Comparison of ENCODE assay signal across 9 cellular contexts in genomic region chrX:107429090-107429489, GRCh38. TPM values are rescaled to one million over a fixed set of nuclear protein-coding genes. Genes with fewer than 3 reads are reported as not detected.
DNase-seq lines count a peak whose midpoint lies in the region; ATAC-seq and TF ChIP-seq lines count a peak whose summit lies in the region.
"Had no signal": no experiment of that assay in that cellular context is flagged by ENCODE, and none has a peak within 500 bp of the region (broad histone marks: within the 10 kb centered on the region; RNA-seq: fewer than 3 reads in every experiment).

No MANE protein-coding gene starts in this region.

- POLR2A ChIA-PET in AG04450 (lab: Yijun Ruan, JAX) = no interaction called here

- H3K4me3 Mint-ChIP-seq in activated CD8-positive, alpha-beta memory T cell treated with anti-CD3 and anti-CD28 coated beads, Interleukin-2, amount 10 ng/mL, durations not matched to agents 7 days and 5 days = no peak overlapping the region

- DNase-seq in AG04450 (ENCODE audit: low read depth, low spot score) = no peak
- peak; percentile 22 to 53 for DNase-seq in SJCRH30
- DNase-seq in fibroblast of the aortic adventitia (ENCODE audit: low read depth) = peak; percentile 28
- no peak for DNase-seq in inferior parietal cortex (ENCODE audit: extremely low spot score)
- DNase-seq in germinal center (ENCODE audit: low spot score) = no peak
- DNase-seq in activated CD8-positive, alpha-beta memory T cell treated with anti-CD3 and anti-CD28 coated beads, Interleukin-2, amount 10 ng/mL, durations not matched to agents 7 days and 5 days = no peak
- DNase-seq: GOT3 had no signal

- H3K27me3 ChIP-seq in AG04450 (ENCODE audit: control insufficient read depth, insufficient read depth, low read length) (no peaks in the 10 kb centered on the region), SJCRH30 (no peaks in the 10 kb centered on the region)

- H3K27ac Mint-ChIP-seq in activated CD8-positive, alpha-beta memory T cell treated with anti-CD3 and anti-CD28 coated beads, Interleukin-2, amount 10 ng/mL, durations not matched to agents 7 days and 5 days = no peak overlapping the region

- H3K27ac ChIP-seq in AG04450 (ENCODE audit: low read depth, low read length) = no peak overlapping the region
- no peak overlapping the region for H3K27ac ChIP-seq in SJCRH30

- CTCF ChIA-PET in AG04450 (lab: Charles Lee) = no interaction called here
- CTCF ChIA-PET in activated CD8-positive, alpha-beta memory T cell treated with anti-CD3 and anti-CD28 coated beads, Interleukin-2, amount 10 ng/mL, durations not matched to agents 7 days and 5 days (lab: Charles Lee) = no interaction called here

- H3K36me3 ChIP-seq in SJCRH30 = no peaks in the 10 kb centered on the region

- ATAC-seq in HG02840 (IDR thresholded peaks at IDR 0.05; ENCODE audit: low FRiP score, unreplicated experiment) = no peak
- no peak for ATAC-seq in activated CD8-positive, alpha-beta memory T cell treated with anti-CD3 and anti-CD28 coated beads, Interleukin-2, amount 10 ng/mL, durations not matched to agents 7 days and 5 days

- H3K4me3 ChIP-seq in AG04450 (ENCODE audit: low read depth, low read length) (no peak overlapping the region), SJCRH30 (no peak overlapping the region), fibroblast of the aortic adventitia (ENCODE audit: low read depth, low read length) (no peak overlapping the region)

- no peaks in the 10 kb centered on the region for H3K4me1 Mint-ChIP-seq in activated CD8-positive, alpha-beta memory T cell treated with anti-CD3 and anti-CD28 coated beads, Interleukin-2, amount 10 ng/mL, durations not matched to agents 7 days and 5 days

- no peaks in the 10 kb centered on the region for H3K4me1 ChIP-seq in SJCRH30

- TF ChIP-seq CTCF in AG04450 (IDR thresholded peaks at IDR 0.05; ENCODE audit: low read depth, low read length) (peak; percentile 17; the same call in 1 of the 2 replicates), GM12872 (IDR thresholded peaks at IDR 0.05; ENCODE audit: insufficient read depth, low read depth, low read length) (peak; percentile 48; the same call in 2 of the 3 replicates), fibroblast of the aortic adventitia (IDR thresholded peaks at IDR 0.05; ENCODE audit: insufficient read depth, low read length) (peak; percentile 25)

- no peaks in the 10 kb centered on the region for H3K9me3 Mint-ChIP-seq in activated CD8-positive, alpha-beta memory T cell treated with anti-CD3 and anti-CD28 coated beads, Interleukin-2, amount 10 ng/mL, durations not matched to agents 7 days and 5 days (ENCODE audit: low read depth)

- H3K9me3 ChIP-seq in AG04450 (ENCODE audit: control insufficient read depth, insufficient read depth, low read length) (no peaks in the 10 kb centered on the region), SJCRH30 (replicated peaks) (no peaks in the 10 kb centered on the region)

- H3K36me3 Mint-ChIP-seq in activated CD8-positive, alpha-beta memory T cell treated with anti-CD3 and anti-CD28 coated beads, Interleukin-2, amount 10 ng/mL, durations not matched to agents 7 days and 5 days = no peaks in the 10 kb centered on the region

- peaks cover 5% of the 10 kb centered on the region for H3K27me3 Mint-ChIP-seq in activated CD8-positive, alpha-beta memory T cell treated with anti-CD3 and anti-CD28 coated beads, Interleukin-2, amount 10 ng/mL, durations not matched to agents 7 days and 5 days

RNA-seq across cellular contexts. Expression of gene FRMPD3, which starts 20.4 kb away (rescaled TPM):
- 0.01 and 0.04 TPM in 2 replicates for polyA plus RNA-seq in AG04450 (2011; rRNA removed)
- polyA minus RNA-seq in AG04450 (2011; rRNA and poly(A)+ RNA removed) = 0.05 TPM in 1 of 2 replicates, not detected in the other
- total RNA-seq in SJCRH30 (2014; rRNA removed; shearing (Covaris generic)) = 0.04 TPM in 1 of 2 replicates, not detected in the other
- 0.09 and 0.16 TPM in 2 replicates for total RNA-seq in fibroblast of the aortic adventitia (ENCODE audit: low replicate concordance)
- total RNA-seq in activated CD8-positive, alpha-beta memory T cell treated with anti-CD3 and anti-CD28 coated beads, Interleukin-2, amount 10 ng/mL, durations not matched to agents 7 days and 5 days = not detected

Comparison
In these comparisons a context has a peak if more than half of its experiments do, and no peak if none do; other contexts are left out.
1. DNase-seq: peak in SJCRH30 (2 of 2) and fibroblast of the aortic adventitia (single experiment); none in AG04450 (single experiment), inferior parietal cortex (single experiment), germinal center (single experiment) and activated CD8-positive, alpha-beta memory T cell treated with anti-CD3 and anti-CD28 coated beads, Interleukin-2, amount 10 ng/mL, durations not matched to agents 7 days and 5 days (single experiment).
2. Peak in every context shown above with its lines, with median percentiles within 50 percentile points of each other: CTCF ChIP-seq.